ENCODE assay signal across 8 cellular contexts in the genomic region with DNA sequence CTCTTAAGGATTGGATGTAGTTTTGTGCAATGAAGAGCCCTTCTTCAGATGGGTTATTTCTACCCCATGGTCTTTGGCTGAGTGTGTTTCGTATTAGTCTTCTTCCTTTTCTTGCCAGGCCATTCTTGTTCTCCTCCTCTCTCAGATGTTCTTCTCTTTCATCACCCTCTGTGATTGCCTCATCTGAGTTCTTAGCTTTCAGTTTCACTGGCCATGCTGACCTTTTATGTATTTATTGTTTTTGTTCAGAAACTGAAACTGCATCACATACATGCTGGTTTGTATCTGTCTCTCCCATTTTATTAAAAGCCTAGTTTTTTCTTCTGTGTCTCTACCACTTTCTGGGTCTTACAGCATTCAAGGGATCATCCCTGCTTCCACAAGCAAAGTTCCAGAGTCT. TPM values are rescaled to one million over a fixed set of nuclear protein-coding genes. Genes with fewer than 3 reads are reported as not detected.
DNase-seq lines count a peak whose midpoint lies in the region; ATAC-seq and TF ChIP-seq lines count a peak whose summit lies in the region.

No MANE protein-coding gene starts in this region.

- H3K4me1 Mint-ChIP-seq in H9 = no peaks in the 10 kb centered on the region

- H3K27ac Mint-ChIP-seq in H9 = no peak overlapping the region

- H3K9ac ChIP-seq in GM23248 (peak overlapping the region; percentile 74), H9 (ENCODE audit: extremely low read depth, insufficient read length, low read length) (no peak overlapping the region)

- WGBS in GM23248 (ENCODE audit: low coverage in 1 of 2, low lambda C conversion rate in 2 of 2, missing lambda C conversion rate in 2 of 2), 2 experiments = 21 to 24% methylated on average over 1 of the region's 1 CpG
- no CpG with 5 or more reads among the region's 1 CpG for WGBS in H9 (ENCODE audit: extremely low coverage, insufficient read length, low lambda C conversion rate)

- H3T11ph ChIP-seq in H9 (ENCODE audit: low read length) = no peak overlapping the region

- H3K9me3 Mint-ChIP-seq in H9 = no peaks in the 10 kb centered on the region

- no peak for TF ChIP-seq CTCF in H9 (conservative IDR thresholded peaks at IDR 0.05)

- no peaks in the 10 kb centered on the region for H3K9me3 ChIP-seq in GM23248 (ENCODE audit: low read depth)
- no peaks in the 10 kb centered on the region for H3K9me3 ChIP-seq in H9 (ENCODE audit: control insufficient read depth, low read depth, low read length)

- H3K4me3 ChIP-seq in GM23248 = peak overlapping the region; percentile 54
- H3K4me3 ChIP-seq in skeletal muscle cell (ENCODE audit: low read depth, low read length) = no peak overlapping the region

- no peaks in the 10 kb centered on the region for H3K36me3 Mint-ChIP-seq in H9 (ENCODE audit: insufficient read depth in 1 of 3, low read depth in 3 of 3)

- in situ Hi-C loops in GM23248 (cut with MboI) = no loop called here

- peak overlapping the region; percentile 85 for H3K27ac ChIP-seq in GM23248
- no peak overlapping the region for H3K27ac ChIP-seq in H9 (ENCODE audit: insufficient read length, low read depth, low read length)

- DNase-seq in GM23248 (peak; percentile 88), NCI-H226 (peak; percentile 35), epidermal melanocyte (ENCODE audit: insufficient read length, low spot score) (peak; percentile 21), skeletal muscle cell (ENCODE audit: low read depth) (peak; percentile 74), HuH-7 (ENCODE audit: low spot score) (no peak), NCI-H345 treated with DMSO at 0.1 percent for 48 hours (lab: John Stamatoyannopoulos, UW; ENCODE audit: unreplicated experiment) (no peak), H9 (no peak)

- H3K23ac ChIP-seq in H9 (ENCODE audit: insufficient read length, low read depth, low read length) = no peak overlapping the region

- peak overlapping the region; percentile 74 for H3K4me2 ChIP-seq in GM23248 (ENCODE audit: unreplicated experiment)
- H3K4me2 ChIP-seq in H9 (ENCODE audit: insufficient read depth, insufficient read length, low read length) = no peak overlapping the region

- no peak overlapping the region for H3K4me3 Mint-ChIP-seq in H9

- H2BK5ac ChIP-seq in H9 (ENCODE audit: insufficient read length, low read length) = no peak overlapping the region

- H2BK15ac ChIP-seq in H9 (ENCODE audit: low read depth, low read length) = no peak overlapping the region

- no peaks in the 10 kb centered on the region for H3K79me1 ChIP-seq in H9 (ENCODE audit: insufficient read depth, low read depth, low read length, poor library complexity, severe bottlenecking)

- no peaks in the 10 kb centered on the region for H3K9me2 ChIP-seq in GM23248 (ENCODE audit: insufficient read depth)

- peaks cover 43% of the 10 kb centered on the region for H3K4me1 ChIP-seq in GM23248 (ENCODE audit: insufficient read depth)
- H3K4me1 ChIP-seq in H9 (ENCODE audit: insufficient read depth, low read length) = peaks cover 3% of the 10 kb centered on the region; the same call in 1 of the 2 replicates

- no peak overlapping the region for H2BK20ac ChIP-seq in H9 (ENCODE audit: low read depth, low read length, poor library complexity, severe bottlenecking)

- no peak overlapping the region for H2BK120ac ChIP-seq in H9 (ENCODE audit: low read depth, low read length, poor library complexity, severe bottlenecking)

- no peak overlapping the region for H3K14ac ChIP-seq in H9 (ENCODE audit: insufficient read depth, low read length)

- H4K5ac ChIP-seq in H9 (ENCODE audit: insufficient read length, low read depth, low read length) = no peak overlapping the region

- H3K27me3 Mint-ChIP-seq in H9 (ENCODE audit: low read depth) = peaks cover 9% of the 10 kb centered on the region; the same call in 1 of the 2 replicates

- H3K27me3 ChIP-seq in GM23248 (replicated peaks; ENCODE audit: insufficient read depth) (no peaks in the 10 kb centered on the region), H9 (ENCODE audit: insufficient read depth, low read length) (no peaks in the 10 kb centered on the region)

- H3K4ac ChIP-seq in H9 (ENCODE audit: low read depth, low read length) = no peak overlapping the region

- no peak overlapping the region for H3K18ac ChIP-seq in H9 (ENCODE audit: insufficient read length, low read depth, low read length)

- H4K20me1 ChIP-seq in GM23248 (ENCODE audit: insufficient read depth) (no peaks in the 10 kb centered on the region), H9 (ENCODE audit: control insufficient read depth, insufficient read depth, insufficient read length) (no peaks in the 10 kb centered on the region)

- H3K23me2 ChIP-seq in H9 (ENCODE audit: insufficient read length, low read depth, low read length, poor library complexity, severe bottlenecking) = no peaks in the 10 kb centered on the region

- no peak overlapping the region for H2AK5ac ChIP-seq in H9 (ENCODE audit: insufficient read length, low read length)

- no peaks in the 10 kb centered on the region for H3K36me3 ChIP-seq in GM23248 (ENCODE audit: low read depth)

- peaks cover 28% of the 10 kb centered on the region for H3F3A ChIP-seq in GM23248 (ENCODE audit: insufficient read depth)

- H2BK12ac ChIP-seq in H9 (ENCODE audit: insufficient read length, low read depth, low read length) = no peak overlapping the region

- H4K91ac ChIP-seq in H9 (ENCODE audit: insufficient read length, low read depth, low read length) = no peak overlapping the region

- no peak overlapping the region for H3K56ac ChIP-seq in H9 (ENCODE audit: insufficient read length, low read depth, low read length)

- no peak overlapping the region for H4K8ac ChIP-seq in H9 (replicated peaks; ENCODE audit: insufficient read length, low read depth, low read length)

- peak; percentile 81 for ATAC-seq in GM18499 (IDR thresholded peaks at IDR 0.05; ENCODE audit: insufficient read depth, unreplicated experiment)

- H2AFZ ChIP-seq in GM23248 (peak overlapping the region; percentile 66), H9 (ENCODE audit: low read length) (no peak overlapping the region)

- peaks cover 83% of the 10 kb centered on the region for H3K79me2 ChIP-seq in GM23248 (ENCODE audit: insufficient read depth)
- no peaks in the 10 kb centered on the region for H3K79me2 ChIP-seq in H9 (ENCODE audit: insufficient read depth, low read length)

RNA-seq across cellular contexts. Expression of gene PCGF5, which starts 21.7 kb away (rescaled TPM):
- 33.9 and 39.8 TPM in 2 replicates for total RNA-seq in GM23248 (2014; rRNA removed; shearing (Covaris generic))
- 23.5 and 26.7 TPM in 2 replicates for polyA plus RNA-seq in GM23248 (2016; fragmentation: Nextera tagmentation; extraction: Ambion mirVana)
- 6.9 and 8.2 TPM in 2 replicates for total RNA-seq in H9 (2021)

Comparison
In these comparisons a context has a peak if more than half of its experiments do, and no peak if none do; other contexts are left out.
1. DNase-seq: peak in GM23248 (single experiment), NCI-H226 (single experiment), epidermal melanocyte (single experiment) and skeletal muscle cell (single experiment); none in HuH-7 (single experiment), NCI-H345 treated with DMSO at 0.1 percent for 48 hours (single experiment) and H9 (single experiment).